ENCODE assay signal across 8 cellular contexts in the genomic region with DNA sequence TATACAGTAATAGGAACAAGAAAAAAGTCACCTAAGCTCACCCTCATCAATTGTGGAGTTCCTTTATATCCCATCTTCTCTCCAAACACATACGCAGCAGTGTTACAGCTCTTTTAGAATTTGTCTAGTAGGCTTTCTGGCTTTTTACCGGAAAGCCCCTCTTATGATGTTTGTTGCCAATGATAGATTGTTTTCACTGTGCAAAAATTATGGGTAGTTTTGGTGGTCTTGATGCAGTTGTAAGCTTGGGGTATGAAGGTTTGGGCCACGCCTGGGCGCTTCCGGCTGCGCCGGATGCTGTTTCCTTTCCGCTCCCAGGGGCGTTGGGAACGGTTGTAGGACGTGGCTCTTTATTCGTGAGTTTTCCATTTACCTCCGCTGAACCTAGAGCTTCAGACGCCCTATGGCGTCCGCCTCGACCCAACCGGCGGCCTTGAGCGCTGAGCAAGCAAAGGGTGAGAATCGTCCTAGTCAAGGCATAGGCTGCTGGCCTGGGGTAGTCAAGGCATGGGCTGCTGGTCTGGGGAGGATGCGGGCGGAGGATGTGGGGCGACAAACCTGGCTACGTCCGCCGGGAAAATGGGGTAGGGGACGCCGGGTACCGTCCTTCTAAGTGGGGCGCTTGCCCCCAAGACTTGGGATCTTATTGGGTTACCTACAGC. TPM values are rescaled to one million over a fixed set of nuclear protein-coding genes. Genes with fewer than 3 reads are reported as not detected.
DNase-seq lines count a peak whose midpoint lies in the region; ATAC-seq and TF ChIP-seq lines count a peak whose summit lies in the region.

Gene C12orf57, plus strand, starts transcription at position 304 of the 662 bp plus-strand sequence. Its CDS starts 100 bp downstream, at position 404.
Gene RNU7-1, plus strand, starts transcription at position 98 of the 662 bp plus-strand sequence.

- H3K36me3 ChIP-seq in CD4-positive, CD25-positive, alpha-beta regulatory T cell (ENCODE audit: control insufficient read depth, insufficient read depth, low read length): no peaks in the 10 kb centered on the region
- H3K36me3 ChIP-seq in duodenal mucosa (ENCODE audit: control insufficient read depth in 1 of 2, insufficient read depth in 2 of 2, low read length in 2 of 2): peaks cover 9 to 20% of the 10 kb centered on the region in 2 donors

- H3K9ac ChIP-seq in duodenal mucosa (ENCODE audit: low read depth in 1 of 2, low read length in 2 of 2): peak within 1 kb of the TSS; percentile 82 to 99

- H3K4me1 ChIP-seq in CD4-positive, CD25-positive, alpha-beta regulatory T cell (ENCODE audit: control insufficient read depth, insufficient read depth, low read length, poor library complexity, severe bottlenecking): peaks cover 63% of the 10 kb centered on the region
- H3K4me1 ChIP-seq in duodenal mucosa (ENCODE audit: control insufficient read depth in 1 of 2, insufficient read depth in 2 of 2, low read length in 2 of 2): peaks cover 23 to 46% of the 10 kb centered on the region in 2 donors

- whole genome bisulfite sequencing in lower leg skin, 2 donors: 0 to 1% methylated on average over 27 to 31 of the region's 31 CpGs

- TF ChIP-seq POLR2A in lower leg skin (IDR thresholded peaks at IDR 0.05): peak in 1 of 2 donors; percentile 68

- H3K4me3 ChIP-seq in CD4-positive, CD25-positive, alpha-beta regulatory T cell (ENCODE audit: low read depth, low read length): peak within 1 kb of the TSS; percentile 79
- H3K4me3 ChIP-seq in duodenal mucosa (ENCODE audit: low read depth in 1 of 2, low read length in 2 of 2) (peak within 1 kb of the TSS; percentile 88 to 95), lower leg skin (ENCODE audit: low read depth, poor library complexity, severe bottlenecking) (peak within 1 kb of the TSS; percentile 64)

- H3K27me3 Mint-ChIP-seq in CD4-positive, CD25-positive, alpha-beta regulatory T cell: no peaks in the 10 kb centered on the region

- no peak for TF ChIP-seq CTCF in lower leg skin (IDR thresholded peaks at IDR 0.05)

- H3K4me1 Mint-ChIP-seq in CD4-positive, CD25-positive, alpha-beta regulatory T cell: peaks cover 6 to 76% (median 29%) of the 10 kb centered on the region in 4 donors

- H3K4me3 Mint-ChIP-seq in CD4-positive, CD25-positive, alpha-beta regulatory T cell: peak within 1 kb of the TSS; percentile 88 to 99 (median 98)

- intact Hi-C loops in lower leg skin (cut with DNase I; ENCODE audit: low total_unique reads): no loop called here

- no peaks in the 10 kb centered on the region for H3K9me3 Mint-ChIP-seq in CD4-positive, CD25-positive, alpha-beta regulatory T cell

- peak; percentile 72 to 92 (median 87) for DNase-seq in CD4-positive, CD25-positive, alpha-beta regulatory T cell
- DNase-seq in NCI-H526 (lab: John Stamatoyannopoulos, UW) (peak; percentile 96 to 98), lower leg skin (ENCODE audit: low spot score in 2 of 2) (peak in 1 of 2 donors; percentile 94)
- peak; percentile 60 for DNase-seq in activated CD4-positive, alpha-beta T cell treated with anti-CD3 and anti-CD28 coated beads, Interleukin-2, amount 50 U/mL, for 1 hour
- peak in 2 of 3 donors; percentile 68 to 85 for DNase-seq in stimulated activated CD4-positive, alpha-beta T cell treated with anti-CD3 and anti-CD28 coated beads, TNF-alpha, amount 100 ng/mL, for 48 hours (ENCODE audit: low read depth in 3 of 3)

- H3K9me3 ChIP-seq in CD4-positive, CD25-positive, alpha-beta regulatory T cell (ENCODE audit: control insufficient read depth in 2 of 2, low read length in 2 of 2): no peaks in the 10 kb centered on the region
- no peaks in the 10 kb centered on the region for H3K9me3 ChIP-seq in duodenal mucosa (ENCODE audit: control insufficient read depth in 1 of 2, low read length in 2 of 2)

- ATAC-seq in CD4-positive, CD25-positive, alpha-beta regulatory T cell (ENCODE audit: low read depth in 2 of 2): peak; percentile 46 to 52
- ATAC-seq in GM19397 (IDR thresholded peaks at IDR 0.05; ENCODE audit: unreplicated experiment): peak; percentile 23
- peak; percentile 34 for ATAC-seq in HG03521 (IDR thresholded peaks at IDR 0.05; ENCODE audit: unreplicated experiment)

- peak within 1 kb of the TSS; percentile 98 for H3K27ac ChIP-seq in CD4-positive, CD25-positive, alpha-beta regulatory T cell (ENCODE audit: insufficient read depth, low read length, poor library complexity, severe bottlenecking)
- H3K27ac ChIP-seq in duodenal mucosa (ENCODE audit: low read depth, low read length): peak within 1 kb of the TSS; percentile 95

- no peaks in the 10 kb centered on the region for H3K36me3 Mint-ChIP-seq in CD4-positive, CD25-positive, alpha-beta regulatory T cell

- peak within 1 kb of the TSS; percentile 97 to 100 (median 99) for H3K27ac Mint-ChIP-seq in CD4-positive, CD25-positive, alpha-beta regulatory T cell

- H3K27me3 ChIP-seq in CD4-positive, CD25-positive, alpha-beta regulatory T cell (ENCODE audit: control insufficient read depth, insufficient read depth, low read length): no peaks in the 10 kb centered on the region
- no peaks in the 10 kb centered on the region for H3K27me3 ChIP-seq in duodenal mucosa (ENCODE audit: control insufficient read depth in 1 of 2, insufficient read depth in 2 of 2, low read length in 2 of 2)

RNA-seq across cellular contexts. Expression of gene C12orf57, which starts in this region (rescaled TPM):
- 186 TPM for total RNA-seq in CD4-positive, CD25-positive, alpha-beta regulatory T cell
- polyA plus RNA-seq in CD4-positive, CD25-positive, alpha-beta regulatory T cell: 100 to 1,000 TPM; 310 to 410 (median 340) TPM
- total RNA-seq in lower leg skin: 100 to 1,000 TPM; 341 to 526 (median 418) TPM

RNA-seq across cellular contexts. Expression of gene RNU7-1, which starts in this region (rescaled TPM):
- not detected for total RNA-seq in CD4-positive, CD25-positive, alpha-beta regulatory T cell
- polyA plus RNA-seq in CD4-positive, CD25-positive, alpha-beta regulatory T cell: not detected
- not detected for total RNA-seq in lower leg skin
